Comparison of ENCODE assay signal across 8 cellular contexts in the genomic region with DNA sequence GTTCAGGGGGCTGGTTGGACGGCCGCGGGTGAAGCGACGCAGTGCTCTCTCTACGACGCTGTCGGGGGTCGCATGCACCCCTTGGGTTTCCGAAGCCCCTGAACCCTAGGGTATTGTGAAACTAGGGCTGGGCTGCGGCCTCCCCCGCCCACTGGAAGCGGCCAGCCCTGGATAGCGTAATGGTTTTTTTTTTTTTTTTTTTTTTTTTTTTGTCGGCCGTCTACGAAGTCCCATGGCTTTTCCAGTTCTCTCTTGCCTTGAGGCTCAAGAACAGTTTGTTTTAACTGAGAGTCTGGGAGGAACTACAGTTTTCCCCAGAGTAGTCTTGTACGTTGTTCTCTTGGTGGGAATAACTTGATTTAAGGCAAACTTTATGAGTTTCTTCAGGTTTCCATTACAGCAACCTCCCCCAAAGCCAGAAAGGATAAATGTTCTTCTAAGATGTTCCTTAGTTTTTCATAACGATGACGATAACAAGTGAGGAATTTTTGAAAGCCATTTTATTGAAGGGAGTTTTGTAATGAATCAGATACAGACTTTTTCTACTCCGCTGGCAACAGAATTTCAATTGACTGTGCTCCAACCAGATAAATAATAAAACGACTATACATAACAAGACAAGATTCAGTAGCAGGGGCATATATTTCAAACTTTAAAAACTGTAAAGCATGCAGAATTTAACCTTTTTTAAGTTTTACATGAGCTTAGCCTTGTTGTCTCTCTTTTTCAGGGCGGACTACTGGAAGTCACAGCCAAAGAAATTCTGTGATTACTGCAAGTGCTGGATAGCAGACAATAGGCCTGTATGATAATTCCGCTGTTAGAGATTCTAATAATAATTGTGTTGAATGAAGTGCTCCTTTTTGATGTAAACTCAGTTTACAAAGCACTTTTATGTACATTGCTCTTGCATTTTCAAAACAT. TPM values are rescaled to one million over a fixed set of nuclear protein-coding genes. Genes with fewer than 3 reads are reported as not detected.
DNase-seq lines count a peak whose midpoint lies in the region; ATAC-seq, FAIRE-seq and TF ChIP-seq lines count a peak whose summit lies in the region.

No MANE protein-coding gene starts in this region.

- no peak for TF ChIP-seq CTCF in upper lobe of right lung (IDR thresholded peaks at IDR 0.05)

- H3K4me1 ChIP-seq in BLaER1 (peaks cover 29% of the 10 kb centered on the region), duodenal mucosa (ENCODE audit: control insufficient read depth in 1 of 2, insufficient read depth in 2 of 2, low read length in 2 of 2) (peaks cover 34 to 43% of the 10 kb centered on the region in 2 donors), upper lobe of right lung (peaks cover 32% of the 10 kb centered on the region)

- peak overlapping the region; percentile 92 for H3K9ac ChIP-seq in BLaER1
- peak overlapping the region; percentile 82 to 97 for H3K9ac ChIP-seq in duodenal mucosa (ENCODE audit: low read depth in 1 of 2, low read length in 2 of 2)

- intact Hi-C loops in upper lobe of right lung (cut with DNase I) = no loop called here

- H4K20me1 ChIP-seq in BLaER1 = peaks cover 23% of the 10 kb centered on the region; the same call in 1 of the 2 replicates

- H3K4me2 ChIP-seq in BLaER1 = peak overlapping the region; percentile 88

- H3K9me3 ChIP-seq in BLaER1 (no peaks in the 10 kb centered on the region), duodenal mucosa (ENCODE audit: control insufficient read depth in 1 of 2, low read length in 2 of 2) (no peaks in the 10 kb centered on the region), upper lobe of right lung (no peaks in the 10 kb centered on the region)

- peaks cover 22% of the 10 kb centered on the region for H3K36me3 ChIP-seq in BLaER1
- H3K36me3 ChIP-seq in duodenal mucosa (ENCODE audit: control insufficient read depth in 1 of 2, insufficient read depth in 2 of 2, low read length in 2 of 2) = peaks cover 11 to 17% of the 10 kb centered on the region in 2 donors
- H3K36me3 ChIP-seq in upper lobe of right lung = peaks cover 18% of the 10 kb centered on the region

- no peak for FAIRE-seq in RCC 7860 (lab: Jason Lieb, UNC)
- no peak for FAIRE-seq in H54 (lab: Jason Lieb, UNC)

- H3K4me3 ChIP-seq in BLaER1 = peak overlapping the region; percentile 78
- peak overlapping the region; percentile 83 to 96 for H3K4me3 ChIP-seq in duodenal mucosa (ENCODE audit: low read depth in 1 of 2, low read length in 2 of 2)
- peak overlapping the region; percentile 81 for H3K4me3 ChIP-seq in upper lobe of right lung

- H3K27ac ChIP-seq in BLaER1 (peak overlapping the region; percentile 89), duodenal mucosa (ENCODE audit: low read depth, low read length) (peak overlapping the region; percentile 98), upper lobe of right lung (peak overlapping the region; percentile 97)

- no peak for TF ChIP-seq POLR2A in H54 (IDR thresholded peaks at IDR 0.05; ENCODE audit: low read depth, low read length)

- H3K27me3 ChIP-seq in BLaER1 = no peaks in the 10 kb centered on the region
- H3K27me3 ChIP-seq in duodenal mucosa (ENCODE audit: control insufficient read depth in 1 of 2, insufficient read depth in 2 of 2, low read length in 2 of 2) = no peaks in the 10 kb centered on the region
- no peaks in the 10 kb centered on the region for H3K27me3 ChIP-seq in upper lobe of right lung

- DNase-seq in RCC 7860 (ENCODE audit: low spot score) (peak; percentile 27), medulla oblongata (ENCODE audit: extremely low spot score) (peak; percentile 67), upper lobe of right lung (no peak), H54 (ENCODE audit: insufficient read length, low spot score) (no peak)

- ATAC-seq in GM19023 (IDR thresholded peaks at IDR 0.05; ENCODE audit: unreplicated experiment) = peak; percentile 34
- ATAC-seq in HG03108 (IDR thresholded peaks at IDR 0.05; ENCODE audit: unreplicated experiment) = peak; percentile 24
- ATAC-seq in upper lobe of right lung = peak; percentile 46

RNA-seq across cellular contexts. Expression of a gene that starts 0.9 kb away (rescaled TPM):
- total RNA-seq in upper lobe of right lung = 11.0 TPM

RNA-seq across cellular contexts. Expression of a gene that starts 43.1 kb away (rescaled TPM):
- total RNA-seq in upper lobe of right lung = 81.5 TPM

Comparison
In these comparisons a context has a peak if more than half of its experiments do, and no peak if none do; other contexts are left out.
1. DNase-seq: peak in RCC 7860 (single experiment) and medulla oblongata (single experiment); none in upper lobe of right lung (single experiment) and H54 (single experiment).
2. Peak in every context shown above with its lines, with median percentiles within 50 percentile points of each other: H3K27ac ChIP-seq, H3K4me3 ChIP-seq and ATAC-seq.